In the genomic region with DNA sequence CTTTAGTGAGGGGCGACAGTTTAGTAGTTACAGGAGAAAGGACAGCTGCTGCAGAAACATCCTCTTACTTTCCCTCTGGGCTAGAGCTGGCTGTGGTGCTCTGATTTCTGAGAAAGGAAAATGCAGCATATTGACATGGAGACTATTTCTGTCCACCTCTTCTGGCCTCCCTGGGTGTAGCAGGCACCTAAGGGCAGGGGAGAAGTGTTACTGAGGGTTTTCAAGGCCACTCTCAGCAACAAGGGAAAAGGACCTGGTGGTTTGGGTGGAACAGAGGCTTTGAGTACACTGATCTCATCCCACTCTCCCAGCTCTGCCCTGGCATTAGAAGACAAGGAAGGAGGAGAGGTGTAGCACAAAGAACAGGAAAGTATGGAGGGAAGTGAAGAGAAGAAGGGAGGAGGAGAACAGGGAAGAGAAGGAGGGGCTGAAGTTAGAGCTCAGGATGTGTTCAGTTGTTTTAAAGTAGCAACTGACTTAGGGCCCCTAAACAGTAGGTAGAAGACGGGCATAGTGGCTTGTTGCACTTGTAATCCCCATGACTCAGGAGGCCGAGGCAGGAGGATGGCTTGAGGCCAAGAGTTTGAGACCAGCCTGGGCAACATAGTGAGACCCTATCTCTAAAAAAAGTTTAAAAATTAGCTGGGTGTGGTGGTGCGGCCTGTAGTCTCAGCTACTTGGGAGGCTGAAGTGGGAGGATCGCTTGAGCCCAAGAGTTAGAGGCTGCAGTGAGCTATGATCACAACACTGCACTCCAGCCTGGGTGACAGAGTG, we compare ENCODE assay signal across 19 cellular contexts. TPM values are rescaled to one million over a fixed set of nuclear protein-coding genes. Genes with fewer than 3 reads are reported as not detected.
DNase-seq lines count a peak whose midpoint lies in the region; ATAC-seq, FAIRE-seq and TF ChIP-seq lines count a peak whose summit lies in the region.
"Had no signal": no experiment of that assay in that cellular context is flagged by ENCODE, and none has a peak within 500 bp of the region (broad histone marks: within the 10 kb centered on the region; RNA-seq: fewer than 3 reads in every experiment).

No MANE protein-coding gene starts in this region.

- no peaks in the 10 kb centered on the region for H3K27me3 Mint-ChIP-seq in nephron (ENCODE audit: low read depth)
- H3K27me3 Mint-ChIP-seq: memory B cell had no signal

- no peak overlapping the region for H3K4me2 ChIP-seq in A549

- ATAC-seq in A549 (peak; percentile 14 to 39; a peak in 2 of 6 replicates), left lobe of liver (no peak), HG03097 (IDR thresholded peaks at IDR 0.05; ENCODE audit: low FRiP score, unreplicated experiment) (no peak), HG03439 (IDR thresholded peaks at IDR 0.05; ENCODE audit: unreplicated experiment) (no peak)
- ATAC-seq: GM12878 had no signal

- no peak for TF ChIP-seq RAD21 in A549 (conservative IDR thresholded peaks at IDR 0.05 in 1 of 2, IDR thresholded peaks at IDR 0.05 in 1 of 2)

- no peaks in the 10 kb centered on the region for H3K27me3 ChIP-seq in colonic mucosa

- H3K4me1 ChIP-seq in A549 = peaks cover 39% of the 10 kb centered on the region
- peaks cover 5% of the 10 kb centered on the region for H3K4me1 ChIP-seq in colonic mucosa

- FAIRE-seq in A549 (lab: Jason Lieb, UNC) = no peak
- FAIRE-seq: GM12878, RCC 7860 had no signal

- POLR2A ChIA-PET in A549 (lab: Yijun Ruan, JAX) = interaction anchor here (1.1 kb wide), 1 partner anchor 29 kb away, joined by 4 read pairs; no protein-coding TSS in a partner anchor

- peaks cover 55% of the 10 kb centered on the region for H3K4me1 Mint-ChIP-seq in nephron

- DNase-seq in A549 (ENCODE audit: low read depth in 1 of 2, low spot score in 1 of 2) (no peak), NCI-H2029 (lab: John Stamatoyannopoulos, UW) (peak; percentile 70), colonic mucosa (no peak), left lobe of liver (ENCODE audit: low spot score) (no peak), DMS153 treated with DMSO at 0.1 percent for 48 hours (lab: John Stamatoyannopoulos, UW; ENCODE audit: unreplicated experiment) (no peak)
- DNase-seq: activated CD4-positive, alpha-beta T cell treated with anti-CD3 and anti-CD28 coated beads, Interleukin-2, amount 50 U/mL, for 4 hours; activated effector memory CD4-positive, alpha-beta T cell treated with Interleukin-2 at 50 U/mL for 16 hours; AML-193; hypothalamus; MM.1S; posterior cingulate gyrus; stimulated activated CD4-positive, alpha-beta T cell treated with anti-CD3 and anti-CD28 coated beads, Interleukin-1b, Interleukin-23, amount 100 ng/mL, for 48 hours; T1000 had no signal

- H3K9me3 Mint-ChIP-seq in nephron = peaks cover 12% of the 10 kb centered on the region

- 91% methylated on average over 5 of the region's 5 CpGs for WGBS in A549 (ENCODE audit: missing lambda C conversion rate)

- H3K36me3 ChIP-seq in colonic mucosa = no peaks in the 10 kb centered on the region

- intact Hi-C loops in colonic mucosa (cut with DNase I) = no loop called here

- peaks cover 14% of the 10 kb centered on the region for H3K36me3 Mint-ChIP-seq in nephron (ENCODE audit: low read depth)

- TF ChIP-seq EP300 in A549 (IDR thresholded peaks at IDR 0.05) = no peak

- H3K27ac Mint-ChIP-seq in nephron = peak overlapping the region; percentile 87 to 100 (median 97)
- H3K27ac Mint-ChIP-seq: memory B cell had no signal

- H3K27ac ChIP-seq in A549 (peak overlapping the region in 1 of 2 experiments; percentile 46; a peak in 2 of 6 replicates), colonic mucosa (peak overlapping the region; percentile 10)

- TF ChIP-seq CTCF in A549 (IDR thresholded peaks at IDR 0.05) = no peak
- TF ChIP-seq CTCF in colonic mucosa (IDR thresholded peaks at IDR 0.05) = no peak
- TF ChIP-seq CTCF in nephron (IDR thresholded peaks at IDR 0.05; ENCODE audit: unreplicated experiment in 3 of 3) = no peak

- CTCF ChIA-PET in A549 (lab: Yijun Ruan, JAX) = interaction anchor here (1.0 to 1.5 kb wide), 6 partner anchors 9 to 84 kb away, joined by 3 to 4 read pairs (median 4); no protein-coding TSS in a partner anchor

- H3K9ac ChIP-seq in colonic mucosa (ENCODE audit: low read depth in 2 of 2, low read length in 2 of 2) = peak overlapping the region in 1 of 2 donors; percentile 38

- H3K9me3 ChIP-seq in A549 (peaks cover 6% of the 10 kb centered on the region; the same call in 2 of the 3 replicates), colonic mucosa (no peaks in the 10 kb centered on the region)

- H3K4me3 Mint-ChIP-seq in nephron = peak overlapping the region in 2 of 3 experiments; percentile 36 to 58
- H3K4me3 Mint-ChIP-seq: memory B cell had no signal

- no peak for TF ChIP-seq POLR2A in A549 (IDR thresholded peaks at IDR 0.05; ENCODE audit: low read length)

- no peak overlapping the region for H3K4me3 ChIP-seq in A549
- H3K4me3 ChIP-seq in colonic mucosa = no peak overlapping the region
- H3K4me3 ChIP-seq: GM12878 had no signal

TF ChIP-seq in A549, 52 proteins besides CTCF, POLR2A, EP300 and RAD21:
- TF ChIP-seq HMGXB4 (CRISPR knock-in tag; IDR thresholded peaks at IDR 0.05; ENCODE audit: borderline replicate concordance) (no peak), PHF8 (IDR thresholded peaks at IDR 0.05; ENCODE audit: borderline replicate concordance, low read depth) (no peak), HES2 (IDR thresholded peaks at IDR 0.05) (no peak), NPAS2 (CRISPR knock-in tag; IDR thresholded peaks at IDR 0.05; ENCODE audit: borderline replicate concordance) (no peak), SREBF2 (IDR thresholded peaks at IDR 0.05) (no peak), CBX2 (IDR thresholded peaks at IDR 0.05; ENCODE audit: borderline replicate concordance, low read depth) (no peak), RCOR1 (IDR thresholded peaks at IDR 0.05; ENCODE audit: low read depth, low read length) (no peak)

RNA-seq across cellular contexts. Expression of gene CTDSP2, which starts 40.2 kb away (rescaled TPM):
- polyA plus RNA-seq in A549 (2011; rRNA removed) (87.7 and 114 TPM in 2 replicates), A549 (2017; fragmentation: RNase III; extraction: RNeasy Plus Mini Kit Qiagen cat#74134 plus additional on column Dnase treatment) (26.1 to 34.5 TPM (median 31.3 TPM) in 3 replicates)
- polyA plus RNA-seq in A549 (2012; cell fraction: cytosol; rRNA removed) = 61.9 and 67.6 TPM in 2 replicates
- polyA plus RNA-seq in A549 (2012; cell fraction: nucleus; rRNA removed) = 45.2 and 53.4 TPM in 2 replicates
- polyA minus RNA-seq in A549 (2011; rRNA and poly(A)+ RNA removed) = 127 and 135 TPM in 2 replicates
- total RNA-seq in colonic mucosa (100 to 1,000 TPM; 131 to 200 TPM), left lobe of liver (86.3 TPM)

RNA-seq across cellular contexts. Expression of gene ATP23, which starts 54.6 kb away (rescaled TPM):
- polyA plus RNA-seq in A549 (2011; rRNA removed) (13.4 and 14.7 TPM in 2 replicates), A549 (2017; fragmentation: RNase III; extraction: RNeasy Plus Mini Kit Qiagen cat#74134 plus additional on column Dnase treatment) (6.3 to 7.5 TPM (median 7.0 TPM) in 3 replicates)
- polyA plus RNA-seq in A549 (2012; cell fraction: cytosol; rRNA removed) = 9.7 and 11.0 TPM in 2 replicates
- polyA plus RNA-seq in A549 (2012; cell fraction: nucleus; rRNA removed) = 3.5 and 5.5 TPM in 2 replicates
- 8.9 and 9.3 TPM in 2 replicates for polyA minus RNA-seq in A549 (2011; rRNA and poly(A)+ RNA removed)
- total RNA-seq in colonic mucosa (10 to 100 TPM; 13.1 to 14.9 TPM), left lobe of liver (4.0 TPM)

Comparison
In these comparisons a context has a peak if more than half of its experiments do, and no peak if none do; other contexts are left out.
1. ATAC-seq: peak in A549 (2 of 2); none in left lobe of liver (single experiment), HG03097 (single experiment) and HG03439 (single experiment).